Comparison of ENCODE assay signal across 13 cellular contexts in genomic region chr21:35738342-35738961, GRCh38.
DNase-seq lines count a peak whose midpoint lies in the region; ATAC-seq and TF ChIP-seq lines count a peak whose summit lies in the region.
"Had no signal": no experiment of that assay in that cellular context is flagged by ENCODE, and none has a peak within 500 bp of the region (broad histone marks: within the 10 kb centered on the region; RNA-seq: fewer than 3 reads in every experiment).

No MANE protein-coding gene starts in this region.

- ATAC-seq in upper lobe of left lung (ENCODE audit: low FRiP score in 2 of 2) = peak; percentile 11 to 87
- ATAC-seq in GM19397 (IDR thresholded peaks at IDR 0.05; ENCODE audit: unreplicated experiment) = no peak
- ATAC-seq in HG02759 (IDR thresholded peaks at IDR 0.05; ENCODE audit: unreplicated experiment) = no peak
- ATAC-seq: activated naive CD4-positive, alpha-beta T cell treated with anti-CD3 and anti-CD28 coated beads, Interleukin-2, amount 50 U/mL, for 72 hours had no signal

- intact Hi-C loops in breast epithelium (cut with DNase I; ENCODE audit: low total_unique reads) = no loop called here
- intact Hi-C loops in MCF 10A (cut with micrococcal nuclease) = no loop called here
- intact Hi-C loops in left ventricle myocardium inferior (cut with micrococcal nuclease) = no loop called here

- H3K9me3 Mint-ChIP-seq in MCF 10A (ENCODE audit: unreplicated experiment) = peaks cover 8% of the 10 kb centered on the region

- H3K4me3 Mint-ChIP-seq in MCF 10A (ENCODE audit: unreplicated experiment) = no peak overlapping the region
- H3K4me3 Mint-ChIP-seq: activated CD4-positive, alpha-beta memory T cell treated with anti-CD3 and anti-CD28 coated beads for 36 hours; memory B cell had no signal

- POLR2A ChIA-PET in MCF 10A (lab: Yijun Ruan, JAX) = no interaction called here

- H3K4me3 ChIP-seq in breast epithelium (no peak overlapping the region), SJSA1 (no peak overlapping the region), left ventricle myocardium inferior (no peak overlapping the region), upper lobe of left lung (no peak overlapping the region)
- H3K4me3 ChIP-seq: SJCRH30 had no signal

- DNase-seq in breast epithelium (ENCODE audit: low spot score in 2 of 2) (peak in 1 of 2 donors; percentile 42), MCF 10A (ENCODE audit: unreplicated experiment) (no peak), SJSA1 (ENCODE audit: low read depth in 1 of 2, low spot score in 2 of 2) (peak in 1 of 2 experiments; percentile 57), left ventricle myocardium inferior (no peak), upper lobe of left lung (no peak), GM19240 (ENCODE audit: insufficient read length, low spot score) (no peak)
- DNase-seq: activated CD4-positive, alpha-beta memory T cell treated with anti-CD3 and anti-CD28 coated beads for 36 hours; stimulated activated naive CD4-positive, alpha-beta T cell treated with Interleukin-2 at 50 U/mL for 16 hours had no signal

- H3K9me3 ChIP-seq in breast epithelium (peaks cover 0 to 4% of the 10 kb centered on the region in 2 donors), SJSA1 (replicated peaks) (peaks cover 3% of the 10 kb centered on the region; the same call in 1 of the 2 replicates), left ventricle myocardium inferior (replicated peaks) (peaks cover 26% of the 10 kb centered on the region), upper lobe of left lung (peaks cover 0 to 9% (median 0%) of the 10 kb centered on the region in 4 donors)

- no peak for TF ChIP-seq EP300 in upper lobe of left lung (IDR thresholded peaks at IDR 0.05)

- CTCF ChIA-PET in MCF 10A (lab: Yijun Ruan, JAX) = interaction anchor here (0.6 kb wide), 1 partner anchor 677 kb away, joined by 4 read pairs; no protein-coding TSS in a partner anchor

- no peak overlapping the region for H3K27ac Mint-ChIP-seq in MCF 10A (ENCODE audit: low read depth, unreplicated experiment)
- H3K27ac Mint-ChIP-seq: activated CD4-positive, alpha-beta memory T cell treated with anti-CD3 and anti-CD28 coated beads for 36 hours; activated naive CD4-positive, alpha-beta T cell treated with anti-CD3 and anti-CD28 coated beads, Interleukin-2, amount 50 U/mL, for 72 hours; memory B cell had no signal

- no peak for TF ChIP-seq CTCF in breast epithelium (IDR thresholded peaks at IDR 0.05)
- TF ChIP-seq CTCF in MCF 10A (IDR thresholded peaks at IDR 0.05; ENCODE audit: unreplicated experiment) = no peak
- no peak for TF ChIP-seq CTCF in left ventricle myocardium inferior (IDR thresholded peaks at IDR 0.05; ENCODE audit: borderline replicate concordance)
- no peak for TF ChIP-seq CTCF in upper lobe of left lung (IDR thresholded peaks at IDR 0.05)

- no peaks in the 10 kb centered on the region for H3K36me3 Mint-ChIP-seq in MCF 10A (ENCODE audit: insufficient read depth, unreplicated experiment)
- H3K36me3 Mint-ChIP-seq: activated CD4-positive, alpha-beta memory T cell treated with anti-CD3 and anti-CD28 coated beads for 36 hours; memory B cell had no signal

- WGBS in upper lobe of left lung, 2 donors = 36 to 41% methylated on average over 8 of the region's 8 CpGs

- H3K27ac ChIP-seq in breast epithelium (peak overlapping the region; percentile 20 to 77), SJSA1 (peak overlapping the region; percentile 71), left ventricle myocardium inferior (replicated peaks) (peak overlapping the region; percentile 46), upper lobe of left lung (no peak overlapping the region)
- H3K27ac ChIP-seq: SJCRH30 had no signal

- no peaks in the 10 kb centered on the region for H3K27me3 ChIP-seq in breast epithelium
- no peaks in the 10 kb centered on the region for H3K27me3 ChIP-seq in SJSA1 (replicated peaks)
- H3K27me3 ChIP-seq in left ventricle myocardium inferior (ENCODE audit: low read depth) = peaks cover 8% of the 10 kb centered on the region
- no peaks in the 10 kb centered on the region for H3K27me3 ChIP-seq in upper lobe of left lung
- H3K27me3 ChIP-seq: SJCRH30 had no signal

- no peaks in the 10 kb centered on the region for H3K27me3 Mint-ChIP-seq in MCF 10A (ENCODE audit: insufficient read depth, unreplicated experiment)

- H3K4me1 ChIP-seq in breast epithelium (peaks cover 0 to 5% of the 10 kb centered on the region in 2 donors), SJSA1 (replicated peaks) (peaks cover 36% of the 10 kb centered on the region), left ventricle myocardium inferior (peaks cover 5% of the 10 kb centered on the region), upper lobe of left lung (peaks cover 0 to 5% (median 0%) of the 10 kb centered on the region in 4 donors)

- TF ChIP-seq POLR2A in breast epithelium (IDR thresholded peaks at IDR 0.05) = no peak
- TF ChIP-seq POLR2A in upper lobe of left lung (IDR thresholded peaks at IDR 0.05) = no peak

- H3K4me1 Mint-ChIP-seq in MCF 10A (ENCODE audit: insufficient read depth, unreplicated experiment) = peaks cover 4% of the 10 kb centered on the region
- H3K4me1 Mint-ChIP-seq: memory B cell had no signal

- H3K36me3 ChIP-seq in breast epithelium = no peaks in the 10 kb centered on the region
- no peaks in the 10 kb centered on the region for H3K36me3 ChIP-seq in SJSA1
- no peaks in the 10 kb centered on the region for H3K36me3 ChIP-seq in left ventricle myocardium inferior
- no peaks in the 10 kb centered on the region for H3K36me3 ChIP-seq in upper lobe of left lung
- H3K36me3 ChIP-seq: SJCRH30 had no signal

- BruUV-seq in MCF 10A (replicated peaks; lab: Mats Ljungman, UMichigan) = no TSS peak

Comparison
In these comparisons a context has a peak if more than half of its experiments do, and no peak if none do; other contexts are left out.
1. H3K27ac ChIP-seq: peak in breast epithelium (2 of 2), SJSA1 (single experiment) and left ventricle myocardium inferior (single experiment); none in upper lobe of left lung (0 of 4).
2. ATAC-seq: peak in upper lobe of left lung (2 of 2); none in GM19397 (single experiment) and HG02759 (single experiment).